ENCODE assay signal across 10 cellular contexts in the genomic region with DNA sequence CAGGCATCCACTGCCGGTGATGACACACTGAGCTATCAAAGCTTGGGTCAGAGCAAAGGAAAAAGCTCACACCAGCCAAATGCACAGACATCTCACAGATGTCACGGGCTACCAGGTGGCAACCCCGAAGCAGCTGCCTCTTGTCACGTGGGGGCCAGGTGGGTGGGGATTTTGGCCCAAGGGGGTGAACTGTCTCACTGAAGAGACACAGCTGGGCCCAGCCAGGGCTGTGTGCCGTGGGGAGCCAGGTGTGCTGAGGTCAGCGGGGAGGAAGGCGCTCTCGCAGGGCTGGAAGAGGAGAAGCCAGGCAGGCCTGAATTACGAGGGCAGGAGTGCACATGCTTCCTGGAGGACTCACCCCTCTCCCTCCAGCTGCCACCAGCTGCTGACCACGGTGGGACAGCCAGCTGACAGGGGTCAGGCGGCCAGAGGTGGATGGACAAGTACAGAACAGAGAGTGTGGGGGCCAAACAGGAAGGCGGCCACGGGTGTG. TPM values are rescaled to one million over a fixed set of nuclear protein-coding genes. Genes with fewer than 3 reads are reported as not detected.
DNase-seq lines count a peak whose midpoint lies in the region; ATAC-seq and TF ChIP-seq lines count a peak whose summit lies in the region.
"Had no signal": no experiment of that assay in that cellular context is flagged by ENCODE, and none has a peak within 500 bp of the region (broad histone marks: within the 10 kb centered on the region; RNA-seq: fewer than 3 reads in every experiment).

No MANE protein-coding gene starts in this region.

- no peak overlapping the region for H3K27ac Mint-ChIP-seq in stimulated activated naive CD8-positive, alpha-beta T cell treated with anti-CD3 and anti-CD28 coated beads, Interleukin-15, amount 100 ng/mL, for 72 hours

- ATAC-seq in GM21737 (IDR thresholded peaks at IDR 0.05; ENCODE audit: unreplicated experiment), result peak; percentile 67
- peak; percentile 36 for ATAC-seq in left colon
- ATAC-seq in stimulated activated naive CD8-positive, alpha-beta T cell treated with anti-CD3 and anti-CD28 coated beads, Interleukin-15, amount 100 ng/mL, for 72 hours, result no peak
- no peak for ATAC-seq in HG03342 (IDR thresholded peaks at IDR 0.05; ENCODE audit: unreplicated experiment)

- peak; percentile 86 for DNase-seq in GM12865 (ENCODE audit: low read depth)
- peak; percentile 63 for DNase-seq in NCI-H2107 treated with DMSO at 0.1 percent for 48 hours (lab: John Stamatoyannopoulos, UW; ENCODE audit: unreplicated experiment)
- peak; percentile 60 to 73 for DNase-seq in left colon
- DNase-seq in stimulated activated naive CD8-positive, alpha-beta T cell treated with anti-CD3 and anti-CD28 coated beads, Interleukin-15, amount 100 ng/mL, for 72 hours, result no peak
- DNase-seq in anterior cingulate cortex (lab: John Stamatoyannopoulos, UW), result no peak
- no peak for DNase-seq in KG1 (lab: John Stamatoyannopoulos, UW)
- DNase-seq: EL had no signal

- H3K9me3 Mint-ChIP-seq in stimulated activated naive CD8-positive, alpha-beta T cell treated with anti-CD3 and anti-CD28 coated beads, Interleukin-15, amount 100 ng/mL, for 72 hours, result no peaks in the 10 kb centered on the region
- H3K9me3 Mint-ChIP-seq: central memory CD8-positive, alpha-beta T cell had no signal

- intact Hi-C loops in left colon (cut with DNase I, micrococcal nuclease), result no loop called here

- peaks cover 22% of the 10 kb centered on the region for H3K27me3 Mint-ChIP-seq in stimulated activated naive CD8-positive, alpha-beta T cell treated with anti-CD3 and anti-CD28 coated beads, Interleukin-15, amount 100 ng/mL, for 72 hours

- no peak overlapping the region for H3K4me3 ChIP-seq in GM12865 (ENCODE audit: low read depth, low read length)

- H3K4me1 Mint-ChIP-seq in stimulated activated naive CD8-positive, alpha-beta T cell treated with anti-CD3 and anti-CD28 coated beads, Interleukin-15, amount 100 ng/mL, for 72 hours, result peaks cover 10% of the 10 kb centered on the region
- H3K4me1 Mint-ChIP-seq: central memory CD8-positive, alpha-beta T cell had no signal

- H3K4me3 Mint-ChIP-seq in stimulated activated naive CD8-positive, alpha-beta T cell treated with anti-CD3 and anti-CD28 coated beads, Interleukin-15, amount 100 ng/mL, for 72 hours, result no peak overlapping the region
- H3K4me3 Mint-ChIP-seq: central memory CD8-positive, alpha-beta T cell had no signal

- TF ChIP-seq CTCF in GM12865 (IDR thresholded peaks at IDR 0.05; ENCODE audit: insufficient read depth, low read depth, low read length, missing control alignments), result no peak

RNA-seq across cellular contexts. Expression of gene KCNN3, which starts 32.4 kb away (rescaled TPM):
- total RNA-seq in left colon, result 1 to 10 TPM in 1 of 2 donors, under 1 TPM in 1; 0.73 to 3.6 TPM

Comparison
In these comparisons a context has a peak if more than half of its experiments do, and no peak if none do; other contexts are left out.
1. DNase-seq: peak in GM12865 (single experiment), NCI-H2107 treated with DMSO at 0.1 percent for 48 hours (single experiment) and left colon (2 of 2); none in stimulated activated naive CD8-positive, alpha-beta T cell treated with anti-CD3 and anti-CD28 coated beads, Interleukin-15, amount 100 ng/mL, for 72 hours (0 of 2), anterior cingulate cortex (0 of 58) and KG1 (single experiment).
2. ATAC-seq: peak in GM21737 (single experiment) and left colon (single experiment); none in stimulated activated naive CD8-positive, alpha-beta T cell treated with anti-CD3 and anti-CD28 coated beads, Interleukin-15, amount 100 ng/mL, for 72 hours (single experiment) and HG03342 (single experiment).